In genomic region chr4:185395956-185396723, GRCh38 we compare ENCODE assay signal across 1 cellular context.
TF ChIP-seq lines count a peak whose summit lies in the region.

No MANE protein-coding gene starts in this region.

TF ChIP-seq in HEK293, 187 proteins besides CTCF, POLR2A, EP300 and RAD21 (continued from another document and continues in another):
- TF ChIP-seq PRDM10 (tag by site-specific recombination; IDR thresholded peaks at IDR 0.05) (0 out of 2 replicates have a peak, but pooled peaks have one; percentile 19), ZNF24 (tag by site-specific recombination; IDR thresholded peaks at IDR 0.05) (no peak), INSM2 (tag by site-specific recombination; IDR thresholded peaks at IDR 0.05) (peak; percentile 74; the same call in 1 of the 2 replicates), ZNF23 (tag by site-specific recombination; IDR thresholded peaks at IDR 0.05; ENCODE audit: borderline replicate concordance) (no peak), ZNF623 (tag by site-specific recombination; IDR thresholded peaks at IDR 0.05) (no peak), ZNF335 (tag by site-specific recombination; conservative IDR thresholded peaks at IDR 0.05) (peak; percentile 74), ZNF707 (tag by site-specific recombination; IDR thresholded peaks at IDR 0.05) (no peak), REPIN1 (tag by site-specific recombination; IDR thresholded peaks at IDR 0.05; ENCODE audit: low read depth) (peak; percentile 56; the same call in 1 of the 2 replicates), ZSCAN30 (tag by site-specific recombination; IDR thresholded peaks at IDR 0.05) (peak; percentile 35; the same call in 1 of the 2 replicates), KLF16 (tag by site-specific recombination; IDR thresholded peaks at IDR 0.05) (no peak), ZNF548 (tag by site-specific recombination; IDR thresholded peaks at IDR 0.05) (no peak), ZBTB44 (tag by site-specific recombination; IDR thresholded peaks at IDR 0.05) (no peak; the same call in 1 of the 2 replicates), ZNF146 (tag by site-specific recombination; IDR thresholded peaks at IDR 0.05) (no peak), ZNF391 (tag by site-specific recombination; IDR thresholded peaks at IDR 0.05; ENCODE audit: borderline replicate concordance, low read depth) (0 out of 2 replicates have a peak, but pooled peaks have one; percentile 17), KLF17 (tag by site-specific recombination; IDR thresholded peaks at IDR 0.05) (peak; percentile 83), ZNF280D (tag by site-specific recombination; IDR thresholded peaks at IDR 0.05) (no peak), ZIC2 (tag by site-specific recombination; IDR thresholded peaks at IDR 0.05) (no peak), ZNF768 (tag by site-specific recombination; IDR thresholded peaks at IDR 0.05) (no peak), PATZ1 (tag by site-specific recombination; IDR thresholded peaks at IDR 0.05) (0 out of 2 replicates have a peak, but pooled peaks have one; percentile 61), ZNF670 (tag by site-specific recombination; IDR thresholded peaks at IDR 0.05; ENCODE audit: low read depth) (no peak), ZNF175 (tag by site-specific recombination; IDR thresholded peaks at IDR 0.05) (no peak), ZNF311 (tag by site-specific recombination; IDR thresholded peaks at IDR 0.05; ENCODE audit: borderline replicate concordance) (no peak), ZBTB20 (tag by site-specific recombination; IDR thresholded peaks at IDR 0.05) (peak; percentile 80), ZNF112 (tag by site-specific recombination; IDR thresholded peaks at IDR 0.05) (no peak), ZNF48 (tag by site-specific recombination; IDR thresholded peaks at IDR 0.05) (no peak), ZXDB (tag by site-specific recombination; IDR thresholded peaks at IDR 0.05) (peak; percentile 67), SP7 (tag by site-specific recombination; IDR thresholded peaks at IDR 0.05) (peak; percentile 70), REST (tag by site-specific recombination; IDR thresholded peaks at IDR 0.05) (peak; percentile 94), ZNF692 (tag by site-specific recombination; IDR thresholded peaks at IDR 0.05) (peak; percentile 29; the same call in 1 of the 2 replicates), ZNF518A (tag by site-specific recombination; conservative IDR thresholded peaks at IDR 0.05; ENCODE audit: low read depth) (no peak)
